Comparison of ENCODE assay signal across 20 cellular contexts in the genomic region with DNA sequence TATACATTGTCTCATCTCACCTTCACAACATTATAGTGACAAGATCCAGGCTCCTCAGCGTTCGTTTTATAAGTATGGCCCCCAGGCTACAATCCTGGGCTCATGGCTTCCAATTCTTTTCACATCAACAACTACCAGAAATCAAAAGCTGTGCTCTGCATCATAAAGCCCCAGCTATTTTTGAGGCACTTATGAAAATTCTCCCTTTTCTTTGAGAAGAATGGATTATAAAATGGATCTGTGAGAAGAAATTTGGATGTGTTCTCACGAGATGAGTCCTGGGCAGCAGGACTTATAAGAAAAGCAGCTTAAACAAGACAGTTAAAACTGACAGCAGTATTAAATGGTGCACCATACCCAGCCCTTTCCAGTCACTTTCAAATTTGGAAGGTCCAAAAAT.
"Had no signal": no experiment of that assay in that cellular context is flagged by ENCODE, and none has a peak within 500 bp of the region (broad histone marks: within the 10 kb centered on the region; RNA-seq: fewer than 3 reads in every experiment).

No MANE protein-coding gene starts in this region.

- H3K9me3 ChIP-seq: left lung, right lobe of liver, suprapubic skin, transverse colon, upper lobe of right lung, uterus had no signal

- H3K27me3 Mint-ChIP-seq: progenitor cell of endocrine pancreas; stimulated activated naive CD8-positive, alpha-beta T cell treated with anti-CD3 and anti-CD28 coated beads, Interleukin-15, amount 100 ng/mL, for 72 hours had no signal

- FAIRE-seq: frontal cortex, kidney, small intestine had no signal

- H3K4me3 Mint-ChIP-seq: nephron; neural progenitor cell; stimulated activated naive CD8-positive, alpha-beta T cell treated with anti-CD3 and anti-CD28 coated beads, Interleukin-15, amount 100 ng/mL, for 72 hours had no signal

- DNase-seq: cortex of kidney; hypothalamus; kidney; left lung; mesendoderm; right lobe of liver; small intestine; stimulated activated CD4-positive, alpha-beta T cell treated with anti-CD3 and anti-CD28 coated beads, Interleukin-15, amount 100 ng/mL, for 24 hours; stimulated activated CD4-positive, alpha-beta T cell treated with anti-CD3 and anti-CD28 coated beads, Interleukin-2, amount 100 ng/mL, for 48 hours; stimulated activated naive CD4-positive, alpha-beta T cell; stimulated activated naive CD8-positive, alpha-beta T cell treated with anti-CD3 and anti-CD28 coated beads, Interleukin-15, amount 100 ng/mL, for 72 hours; transverse colon; upper lobe of right lung; uterus had no signal

- ATAC-seq: left lung; right lobe of liver; stimulated activated naive CD8-positive, alpha-beta T cell treated with anti-CD3 and anti-CD28 coated beads, Interleukin-15, amount 100 ng/mL, for 72 hours; upper lobe of right lung had no signal

- H3K4me1 ChIP-seq: left lung, neural progenitor cell, parathyroid adenoma, right lobe of liver, suprapubic skin, upper lobe of right lung, uterus had no signal

- H3K27ac ChIP-seq: left lung, neural progenitor cell, parathyroid adenoma, right lobe of liver, suprapubic skin, transverse colon, upper lobe of right lung, uterus had no signal

- H3K27me3 ChIP-seq: left lung, neural progenitor cell, right lobe of liver, suprapubic skin, transverse colon, upper lobe of right lung, uterus had no signal

- H3K9me3 Mint-ChIP-seq: nephron; neural progenitor cell; stimulated activated naive CD8-positive, alpha-beta T cell treated with anti-CD3 and anti-CD28 coated beads, Interleukin-15, amount 100 ng/mL, for 72 hours had no signal

- H3K4me3 ChIP-seq: left lung, neural progenitor cell, right lobe of liver, suprapubic skin, transverse colon, upper lobe of right lung, uterus had no signal

- H3K27ac Mint-ChIP-seq: nephron, neural progenitor cell, progenitor cell of endocrine pancreas had no signal

- H3K36me3 ChIP-seq: neural progenitor cell, uterus had no signal

- H3K4me1 Mint-ChIP-seq: nephron; neural progenitor cell; stimulated activated naive CD8-positive, alpha-beta T cell treated with anti-CD3 and anti-CD28 coated beads, Interleukin-15, amount 100 ng/mL, for 72 hours had no signal
